In genomic region chr19:47225746-47226425, GRCh38 we compare ENCODE assay signal across 8 cellular contexts. TPM values are rescaled to one million over a fixed set of nuclear protein-coding genes. Genes with fewer than 3 reads are reported as not detected.
A peak's percentile ranks its signal among the peaks of the same experiment; 100 is the strongest.
DNase-seq lines count a peak whose midpoint lies in the region; ATAC-seq and TF ChIP-seq lines count a peak whose summit lies in the region.

No MANE protein-coding gene starts in this region.

- no peaks in the 10 kb centered on the region for H3K27me3 ChIP-seq in MM.1S (replicated peaks; ENCODE audit: insufficient read depth, low read length)
- no peaks in the 10 kb centered on the region for H3K27me3 ChIP-seq in SK-N-SH (ENCODE audit: insufficient read depth)
- H3K27me3 ChIP-seq in osteoblast (ENCODE audit: insufficient read depth, low read length) = no peaks in the 10 kb centered on the region

- H3K4me1 ChIP-seq in MM.1S (ENCODE audit: low read length) (peaks cover 24% of the 10 kb centered on the region), SK-N-SH (ENCODE audit: control insufficient read depth in 1 of 2, insufficient read depth in 2 of 2, low read depth in 1 of 2, low read length in 1 of 2) (peaks cover 20 to 26% of the 10 kb centered on the region in 2 experiments; a peak in 3 of 4 replicates), osteoblast (ENCODE audit: insufficient read depth, low read length) (peaks cover 39% of the 10 kb centered on the region)

- peaks cover 10% of the 10 kb centered on the region in 2 donors for H3K36me3 Mint-ChIP-seq in activated naive CD4-positive, alpha-beta T cell treated with anti-CD3 and anti-CD28 coated beads, Interleukin-2, amount 50 U/mL, for 72 hours

- H3K79me2 ChIP-seq in MM.1S (ENCODE audit: low read length) = peaks cover 15% of the 10 kb centered on the region
- H3K79me2 ChIP-seq in SK-N-SH (ENCODE audit: insufficient read depth) = peaks cover 80% of the 10 kb centered on the region
- H3K79me2 ChIP-seq in osteoblast (ENCODE audit: insufficient read depth, low read length) = peaks cover 45% of the 10 kb centered on the region

- peak overlapping the region; percentile 25 for H2AFZ ChIP-seq in MM.1S (ENCODE audit: low read length)
- H2AFZ ChIP-seq in SK-N-SH (ENCODE audit: low read depth) = no peak overlapping the region
- peak overlapping the region; percentile 47 for H2AFZ ChIP-seq in osteoblast (ENCODE audit: low read length)

- peak; percentile 35 for ATAC-seq in GM21737 (IDR thresholded peaks at IDR 0.05; ENCODE audit: unreplicated experiment)
- ATAC-seq in activated naive CD4-positive, alpha-beta T cell treated with anti-CD3 and anti-CD28 coated beads, Interleukin-2, amount 50 U/mL, for 72 hours = peak; percentile 44 to 65

- H3K36me3 ChIP-seq in MM.1S (replicated peaks; ENCODE audit: insufficient read depth, low read length) = no peaks in the 10 kb centered on the region
- H3K36me3 ChIP-seq in SK-N-SH (replicated peaks in 1 of 2; ENCODE audit: control insufficient read depth in 1 of 2, insufficient read depth in 2 of 2, low read length in 1 of 2) = peaks cover 11 to 16% of the 10 kb centered on the region in 2 experiments
- peaks cover 12% of the 10 kb centered on the region for H3K36me3 ChIP-seq in osteoblast (ENCODE audit: insufficient read depth, low read length)

- H3K9me2 ChIP-seq in MM.1S (replicated peaks; ENCODE audit: insufficient read depth, low read length) (no peaks in the 10 kb centered on the region), SK-N-SH (no peaks in the 10 kb centered on the region)

- H3K27ac ChIP-seq in MM.1S (ENCODE audit: low read length) (peak overlapping the region; percentile 96), SK-N-SH (ENCODE audit: low read depth in 2 of 2, low read length in 1 of 2) (peak overlapping the region; percentile 90 to 92), osteoblast (ENCODE audit: low read depth, low read length) (peak overlapping the region; percentile 91), temporal lobe (ENCODE audit: low read depth, low read length) (peak overlapping the region; percentile 90)

- H3F3A ChIP-seq in MM.1S (ENCODE audit: insufficient read depth, low read length) = peaks cover 34% of the 10 kb centered on the region
- peaks cover 33% of the 10 kb centered on the region for H3F3A ChIP-seq in SK-N-SH (replicated peaks; ENCODE audit: insufficient read depth)

- intact Hi-C loops in head of caudate nucleus (cut with DNase I) = no loop called here

- H3K9me3 Mint-ChIP-seq in activated naive CD4-positive, alpha-beta T cell treated with anti-CD3 and anti-CD28 coated beads, Interleukin-2, amount 50 U/mL, for 72 hours = no peaks in the 10 kb centered on the region

- H3K4me2 ChIP-seq in MM.1S (ENCODE audit: low read depth, low read length) (peak overlapping the region; percentile 85), SK-N-SH (peak overlapping the region; percentile 96), osteoblast (ENCODE audit: insufficient read depth, low read length) (peak overlapping the region; percentile 96)

- CTCF ChIA-PET in SK-N-SH (lab: Yijun Ruan, JAX) = interaction anchor here (0.5 to 22.3 kb wide), 6 partner anchors 8 to 76 kb away, joined by 3 to 520 read pairs (median 5); no protein-coding TSS in a partner anchor

- H3K27ac Mint-ChIP-seq in activated naive CD4-positive, alpha-beta T cell treated with anti-CD3 and anti-CD28 coated beads, Interleukin-2, amount 50 U/mL, for 72 hours = peak overlapping the region in 1 of 2 donors; percentile 92

- TF ChIP-seq EP300 in SK-N-SH (IDR thresholded peaks at IDR 0.05; ENCODE audit: borderline replicate concordance in 1 of 2, low read depth in 1 of 2, low read length in 1 of 2) = peak in 1 of 2 experiments; percentile 35; a peak in 1 of 4 replicates

- DNase-seq in DMS114 treated with DMSO at 0.1 percent for 48 hours (lab: John Stamatoyannopoulos, UW; ENCODE audit: unreplicated experiment) (peak; percentile 41), MM.1S (peak; percentile 90), SK-N-SH (peak; percentile 99), head of caudate nucleus (peak; percentile 70 to 96 (median 91)), osteoblast (ENCODE audit: insufficient read length, low spot score, missing footprints) (peak; percentile 99)
- peak; percentile 89 to 94 for DNase-seq in activated naive CD4-positive, alpha-beta T cell treated with anti-CD3 and anti-CD28 coated beads, Interleukin-2, amount 50 U/mL, for 72 hours (ENCODE audit: low spot score in 2 of 2)

- H4K20me1 ChIP-seq in MM.1S (ENCODE audit: insufficient read depth, low read length) (no peaks in the 10 kb centered on the region), SK-N-SH (ENCODE audit: insufficient read depth) (peaks cover 48% of the 10 kb centered on the region), osteoblast (ENCODE audit: insufficient read depth, low read length) (peaks cover 16% of the 10 kb centered on the region)

- 40% methylated on average over 6 of the region's 59 CpGs for WGBS in SK-N-SH (ENCODE audit: low lambda C conversion rate)

- H3K9ac ChIP-seq in MM.1S (ENCODE audit: low read length) (peak overlapping the region; percentile 98), SK-N-SH (peak overlapping the region; percentile 74)

- TF ChIP-seq CTCF in MM.1S (IDR thresholded peaks at IDR 0.05; ENCODE audit: low read length) (peak; percentile 17; the same call in 1 of the 2 replicates), SK-N-SH (IDR thresholded peaks at IDR 0.05) (peak; percentile 14; the same call in 1 of the 2 replicates), osteoblast (IDR thresholded peaks at IDR 0.05; ENCODE audit: extremely low read depth, low read depth, low read length) (no peak)

- POLR2A ChIA-PET in SK-N-SH (lab: Yijun Ruan, JAX) = interaction anchor here (0.5 to 2.8 kb wide), 15 partner anchors 13 to 119 kb away, joined by 3 to 65 read pairs (median 4); partner anchors contain the start of genes CCDC9, INAFM1, SAE1 and ZC3H4

- peak overlapping the region; percentile 70 for H3K4me3 ChIP-seq in MM.1S (ENCODE audit: low read length)
- peak overlapping the region; percentile 49 to 93; a peak in 3 of 4 replicates for H3K4me3 ChIP-seq in SK-N-SH (ENCODE audit: low read depth in 2 of 2, low read length in 1 of 2)
- peak overlapping the region; percentile 88 for H3K4me3 ChIP-seq in osteoblast (ENCODE audit: insufficient read depth, low read length)

- H3K9me3 ChIP-seq in MM.1S (replicated peaks; ENCODE audit: insufficient read depth, low read length) = no peaks in the 10 kb centered on the region
- no peaks in the 10 kb centered on the region for H3K9me3 ChIP-seq in SK-N-SH
- H3K9me3 ChIP-seq in osteoblast (ENCODE audit: low read depth, low read length) = no peaks in the 10 kb centered on the region

- no peak for TF ChIP-seq RAD21 in SK-N-SH (IDR thresholded peaks at IDR 0.05; ENCODE audit: low read length)

TF ChIP-seq in SK-N-SH, 30 proteins besides CTCF, POLR2A, EP300 and RAD21 (continues in another document):
- TF ChIP-seq EZH2phosphoT487 (IDR thresholded peaks at IDR 0.05; ENCODE audit: borderline replicate concordance, low read depth) (no peak), NRF1 (IDR thresholded peaks at IDR 0.05; ENCODE audit: low read depth, low read length) (no peak), USF2 (IDR thresholded peaks at IDR 0.05; ENCODE audit: borderline replicate concordance, low read depth, low read length) (no peak), GATA2 (CRISPR knock-in tag; IDR thresholded peaks at IDR 0.05) (no peak), CHD2 (IDR thresholded peaks at IDR 0.05; ENCODE audit: low read length, partially characterized antibody) (peak; percentile 96), PBX3 (IDR thresholded peaks at IDR 0.05) (no peak), FOSL2 (IDR thresholded peaks at IDR 0.05; ENCODE audit: borderline replicate concordance, low read depth) (peak; percentile 64; the same call in 1 of the 2 replicates), TEAD4 (IDR thresholded peaks at IDR 0.05; ENCODE audit: borderline replicate concordance, insufficient read depth) (no peak), FOXM1 (IDR thresholded peaks at IDR 0.05; ENCODE audit: low read depth) (no peak), RXRA (IDR thresholded peaks at IDR 0.05; ENCODE audit: borderline replicate concordance, low read depth) (no peak), MXI1 (IDR thresholded peaks at IDR 0.05; ENCODE audit: low read depth, low read length) (no peak; the same call in 1 of the 2 replicates)

RNA-seq across cellular contexts. Expression of gene BBC3, which starts 5.1 kb away (rescaled TPM):
- polyA plus RNA-seq in SK-N-SH (2012; rRNA removed) = 14.5 and 16.1 TPM in 2 replicates
- 9.9 and 12.9 TPM in 2 replicates for polyA plus RNA-seq in SK-N-SH (2012; cell fraction: cytosol; rRNA removed)
- polyA plus RNA-seq in SK-N-SH (2012; cell fraction: nucleus; rRNA removed) = 14.3 and 14.4 TPM in 2 replicates
- 10 to 100 TPM; 21.9 to 84.2 TPM for total RNA-seq in activated naive CD4-positive, alpha-beta T cell treated with anti-CD3 and anti-CD28 coated beads, Interleukin-2, amount 50 U/mL, for 72 hours
- total RNA-seq in osteoblast (26.8 and 28.2 TPM in 2 replicates), temporal lobe (5.2 TPM)

RNA-seq across cellular contexts. Expression of gene CCDC9, which starts 30.4 kb away (rescaled TPM):
- polyA plus RNA-seq in SK-N-SH (2012; rRNA removed) = 9.8 and 12.4 TPM in 2 replicates
- polyA plus RNA-seq in SK-N-SH (2012; cell fraction: cytosol; rRNA removed) = 4.0 and 5.3 TPM in 2 replicates
- polyA plus RNA-seq in SK-N-SH (2012; cell fraction: nucleus; rRNA removed) = 28.4 and 46.4 TPM in 2 replicates
- 10 to 100 TPM; 50.0 to 60.2 TPM for total RNA-seq in activated naive CD4-positive, alpha-beta T cell treated with anti-CD3 and anti-CD28 coated beads, Interleukin-2, amount 50 U/mL, for 72 hours
- total RNA-seq in osteoblast (7.6 and 8.0 TPM in 2 replicates), temporal lobe (2.2 TPM)

RNA-seq across cellular contexts. Expression of gene INAFM1, which starts 48.8 kb away (rescaled TPM):
- polyA plus RNA-seq in SK-N-SH (2012; rRNA removed) = 3.8 and 5.5 TPM in 2 replicates
- polyA plus RNA-seq in SK-N-SH (2012; cell fraction: cytosol; rRNA removed) = 2.3 and 3.0 TPM in 2 replicates
- 10.2 and 19.9 TPM in 2 replicates for polyA plus RNA-seq in SK-N-SH (2012; cell fraction: nucleus; rRNA removed)
- total RNA-seq in activated naive CD4-positive, alpha-beta T cell treated with anti-CD3 and anti-CD28 coated beads, Interleukin-2, amount 50 U/mL, for 72 hours = 10 to 100 TPM; 16.9 to 20.0 TPM
- total RNA-seq in osteoblast (2.5 and 4.4 TPM in 2 replicates), temporal lobe (3.2 TPM)

Comparison
In these comparisons a context has a peak if more than half of its experiments do, and no peak if none do; other contexts are left out.
1. Peak in every context shown above with its lines: DNase-seq, ATAC-seq, H3K4me3 ChIP-seq and H3K27ac ChIP-seq.
2. DNase-seq: peak in every context shown above with its lines; median percentile 99 in SK-N-SH; 99 in osteoblast; 92 in activated naive CD4-positive, alpha-beta T cell treated with anti-CD3 and anti-CD28 coated beads, Interleukin-2, amount 50 U/mL, for 72 hours; 91 in head of caudate nucleus; 90 in MM.1S; 41 in DMS114 treated with DMSO at 0.1 percent for 48 hours.